Comparison of ENCODE assay signal across 12 cellular contexts in genomic region chr13:73924607-73925006, GRCh38.
DNase-seq lines count a peak whose midpoint lies in the region; ATAC-seq and TF ChIP-seq lines count a peak whose summit lies in the region.
"Had no signal": no experiment of that assay in that cellular context is flagged by ENCODE, and none has a peak within 500 bp of the region (broad histone marks: within the 10 kb centered on the region; RNA-seq: fewer than 3 reads in every experiment).

No MANE protein-coding gene starts in this region.

- TF ChIP-seq POLR2A in prostate gland (IDR thresholded peaks at IDR 0.05) = no peak

- H3K27ac Mint-ChIP-seq in activated naive CD8-positive, alpha-beta T cell treated with anti-CD3 and anti-CD28 coated beads, Interleukin-2, amount 50 U/mL, for 24 hours = peak overlapping the region; percentile 59

- peak overlapping the region; percentile 15 for H3K4me3 Mint-ChIP-seq in activated naive CD8-positive, alpha-beta T cell treated with anti-CD3 and anti-CD28 coated beads, Interleukin-2, amount 50 U/mL, for 24 hours

- no peaks in the 10 kb centered on the region for H3K9me3 Mint-ChIP-seq in activated naive CD8-positive, alpha-beta T cell treated with anti-CD3 and anti-CD28 coated beads, Interleukin-2, amount 50 U/mL, for 24 hours

- no peak for TF ChIP-seq CTCF in prostate gland (IDR thresholded peaks at IDR 0.05)

- H3K27me3 Mint-ChIP-seq in activated naive CD8-positive, alpha-beta T cell treated with anti-CD3 and anti-CD28 coated beads, Interleukin-2, amount 50 U/mL, for 24 hours = no peaks in the 10 kb centered on the region

- peak; percentile 94 for ATAC-seq in GM18517 (IDR thresholded peaks at IDR 0.05; ENCODE audit: unreplicated experiment)
- ATAC-seq in GM21367 (IDR thresholded peaks at IDR 0.05; ENCODE audit: unreplicated experiment) = peak; percentile 90
- peak; percentile 87 for ATAC-seq in HG03095 (IDR thresholded peaks at IDR 0.05; ENCODE audit: unreplicated experiment)
- ATAC-seq in activated naive CD8-positive, alpha-beta T cell treated with anti-CD3 and anti-CD28 coated beads, Interleukin-2, amount 50 U/mL, for 24 hours = peak; percentile 75
- ATAC-seq: left lobe of liver had no signal

- DNase-seq in activated naive CD8-positive, alpha-beta T cell treated with anti-CD3 and anti-CD28 coated beads, Interleukin-2, amount 50 U/mL, for 24 hours = no peak
- DNase-seq in Ammon's horn (ENCODE audit: low spot score) = no peak
- DNase-seq in prostate gland (ENCODE audit: low spot score) = no peak
- no peak for DNase-seq in globus pallidus (ENCODE audit: low spot score)
- no peak for DNase-seq in DMS79 (lab: John Stamatoyannopoulos, UW)
- DNase-seq: activated naive CD4-positive, alpha-beta T cell treated with Interleukin-2 at 50 U/mL for 16 hours; NCI-H2081; retina had no signal

- no peaks in the 10 kb centered on the region for H3K9me3 ChIP-seq in prostate gland

- WGBS in prostate gland = 89% methylated on average over 1 of the region's 1 CpG

- peaks cover 68% of the 10 kb centered on the region for H3K4me1 Mint-ChIP-seq in activated naive CD8-positive, alpha-beta T cell treated with anti-CD3 and anti-CD28 coated beads, Interleukin-2, amount 50 U/mL, for 24 hours

- H3K27ac ChIP-seq in prostate gland = no peak overlapping the region

- peaks cover 7% of the 10 kb centered on the region for H3K36me3 Mint-ChIP-seq in activated naive CD8-positive, alpha-beta T cell treated with anti-CD3 and anti-CD28 coated beads, Interleukin-2, amount 50 U/mL, for 24 hours (ENCODE audit: low read depth)

- no peak overlapping the region for H3K4me3 ChIP-seq in prostate gland

- H3K4me1 ChIP-seq in prostate gland (replicated peaks) = no peaks in the 10 kb centered on the region

- H3K36me3 ChIP-seq in prostate gland = no peaks in the 10 kb centered on the region

- intact Hi-C loops in prostate gland (cut with DNase I) = no loop called here

- no peaks in the 10 kb centered on the region for H3K27me3 ChIP-seq in prostate gland (replicated peaks; ENCODE audit: insufficient read depth)
